ENCODE assay signal across 8 cellular contexts in the genomic region with DNA sequence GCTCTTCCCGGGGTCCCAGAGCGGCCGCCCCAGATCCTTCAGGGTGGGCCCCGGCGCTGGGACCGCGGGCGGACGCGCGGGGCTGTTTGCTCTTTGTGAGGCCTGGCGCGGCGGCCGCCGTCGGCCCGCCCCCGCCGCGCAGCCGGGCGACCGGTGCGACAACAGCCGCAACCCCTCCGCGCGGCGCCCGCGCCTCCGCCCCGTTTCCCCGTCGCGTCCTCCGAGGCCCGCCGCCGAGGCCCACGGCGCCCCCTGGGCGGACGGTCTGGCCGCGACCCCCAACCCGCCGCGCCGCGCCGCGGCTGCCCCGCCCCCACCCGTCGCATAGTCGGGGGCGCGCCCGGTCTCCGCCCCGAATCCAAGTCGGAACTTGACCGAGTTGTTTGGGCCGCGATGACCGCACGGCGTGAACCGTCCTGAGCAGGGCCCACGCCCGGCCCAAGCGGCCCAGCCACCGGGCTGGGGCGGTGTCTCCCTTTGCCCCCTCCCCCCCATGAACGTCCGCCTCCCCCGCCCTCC. TPM values are rescaled to one million over a fixed set of nuclear protein-coding genes. Genes with fewer than 3 reads are reported as not detected.
DNase-seq lines count a peak whose midpoint lies in the region; ATAC-seq and TF ChIP-seq lines count a peak whose summit lies in the region.

No MANE protein-coding gene starts in this region.

- H3K36me3 ChIP-seq in endodermal cell (ENCODE audit: control insufficient read depth, insufficient read depth, low read length): peaks cover 13% of the 10 kb centered on the region

- H3K27me3 Mint-ChIP-seq in T-helper 17 cell (no peaks in the 10 kb centered on the region), endodermal cell (ENCODE audit: insufficient read depth) (peaks cover 5% of the 10 kb centered on the region), nephron (ENCODE audit: low read depth) (peaks cover 3% of the 10 kb centered on the region)

- H3K4me3 ChIP-seq in HFF-Myc (replicated peaks; ENCODE audit: low read depth, low read length) (peak overlapping the region; percentile 69), endodermal cell (ENCODE audit: low read length) (peak overlapping the region; percentile 71)

- WGBS in endodermal cell (ENCODE audit: insufficient coverage in 1 of 2, insufficient read length in 1 of 2), 2 experiments: 0% methylated on average over 10 to 79 of the region's 79 CpGs

- H3K9me3 Mint-ChIP-seq in endodermal cell (no peaks in the 10 kb centered on the region), nephron (no peaks in the 10 kb centered on the region)

- H3K36me3 Mint-ChIP-seq in T-helper 17 cell (ENCODE audit: low read depth): peaks cover 9% of the 10 kb centered on the region
- H3K36me3 Mint-ChIP-seq in endodermal cell (ENCODE audit: low read depth): peaks cover 4% of the 10 kb centered on the region
- peaks cover 18% of the 10 kb centered on the region for H3K36me3 Mint-ChIP-seq in nephron (ENCODE audit: low read depth)

- peak overlapping the region; percentile 87 for H3K27ac ChIP-seq in endodermal cell (ENCODE audit: low read depth, low read length)

- no peak for ATAC-seq in T-helper 17 cell

- TF ChIP-seq CTCF in HFF-Myc (IDR thresholded peaks at IDR 0.05; ENCODE audit: low read depth, low read length, missing control alignments): no peak
- no peak for TF ChIP-seq CTCF in endodermal cell (conservative IDR thresholded peaks at IDR 0.05)
- no peak for TF ChIP-seq CTCF in nephron (IDR thresholded peaks at IDR 0.05; ENCODE audit: unreplicated experiment in 3 of 3)

- H3K9me3 ChIP-seq in T-helper 17 cell (ENCODE audit: control insufficient read depth, low read length, poor library complexity, severe bottlenecking): no peaks in the 10 kb centered on the region
- H3K9me3 ChIP-seq in endodermal cell (ENCODE audit: control insufficient read depth, low read length): no peaks in the 10 kb centered on the region

- H3K27ac Mint-ChIP-seq in T-helper 17 cell (peak overlapping the region; percentile 99), endodermal cell (no peak overlapping the region), nephron (peak overlapping the region in 1 of 3 experiments; percentile 96)

- H3K4me3 Mint-ChIP-seq in T-helper 17 cell (peak overlapping the region; percentile 95), endodermal cell (peak overlapping the region; percentile 64), nephron (peak overlapping the region; percentile 81 to 92 (median 82))

- peak overlapping the region; percentile 84 for H3K9ac ChIP-seq in endodermal cell (ENCODE audit: extremely low read depth, low read length, poor library complexity, severe bottlenecking)

- peaks cover 16% of the 10 kb centered on the region for H3K4me1 ChIP-seq in endodermal cell (ENCODE audit: control insufficient read depth, insufficient read depth, low read length)

- DNase-seq in ELR (ENCODE audit: low read depth) (peak; percentile 40), HFF-Myc (ENCODE audit: extremely low read depth, low read depth) (no peak), T-helper 17 cell (peak in 1 of 3 donors; percentile 29), endodermal cell (no peak), amniotic stem cell (lab: John Stamatoyannopoulos, UW) (no peak), NCI-H524 treated with DMSO at 0.1 percent for 48 hours (lab: John Stamatoyannopoulos, UW) (no peak), glomerular visceral epithelial cell (ENCODE audit: extremely low spot score) (no peak)

- H3K27me3 ChIP-seq in endodermal cell (ENCODE audit: control insufficient read depth, insufficient read depth, low read length, poor library complexity, severe bottlenecking): no peaks in the 10 kb centered on the region

- peaks cover 43% of the 10 kb centered on the region for H3K4me1 Mint-ChIP-seq in T-helper 17 cell
- peaks cover 49% of the 10 kb centered on the region for H3K4me1 Mint-ChIP-seq in endodermal cell
- H3K4me1 Mint-ChIP-seq in nephron: peaks cover 46% of the 10 kb centered on the region

RNA-seq across cellular contexts. Expression of a gene that starts 0.4 kb away (rescaled TPM):
- total RNA-seq in T-helper 17 cell (100 to 1,000 TPM; 614 to 922 TPM), endodermal cell (10 to 100 TPM; 80.1 to 97.2 TPM)
- 61.2 TPM for polyA plus RNA-seq in endodermal cell (2013, experiment 1 of 2)
- 61.6 TPM for polyA plus RNA-seq in endodermal cell (2013, experiment 2 of 2)

Comparison
In these comparisons a context has a peak if more than half of its experiments do, and no peak if none do; other contexts are left out.
1. RNA of a gene that starts 0.4 kb away (total RNA-seq): 614 to 922 TPM in T-helper 17 cell; 80.1 to 97.2 TPM in endodermal cell; every median in the first group is over 4 times any median in the second.
2. Peak in every context shown above with its lines, with median percentiles within 50 percentile points of each other: H3K4me3 Mint-ChIP-seq.